ENCODE assay signal across 8 cellular contexts in genomic region chr2:18520605-18521031, GRCh38. TPM values are rescaled to one million over a fixed set of nuclear protein-coding genes. Genes with fewer than 3 reads are reported as not detected.
DNase-seq lines count a peak whose midpoint lies in the region; ATAC-seq and TF ChIP-seq lines count a peak whose summit lies in the region.

No MANE protein-coding gene starts in this region.

- DNase-seq in NCI-H2107 treated with DMSO at 0.1 percent for 48 hours (lab: John Stamatoyannopoulos, UW; ENCODE audit: unreplicated experiment) = peak; percentile 24
- peak; percentile 90 for DNase-seq in WERI-Rb-1
- peak; percentile 78 for DNase-seq in MCF 10A (ENCODE audit: unreplicated experiment)
- peak; percentile 83 for DNase-seq in inferior parietal cortex (ENCODE audit: extremely low spot score)
- peak; percentile 41 to 73 (median 56) for DNase-seq in stimulated activated CD4-positive, alpha-beta T cell treated with anti-CD3 and anti-CD28 coated beads, Interleukin-12 subunit alpha, Interleukin-12 subunit beta, amount 100 ng/mL, for 48 hours (ENCODE audit: low read depth in 2 of 3, low spot score in 1 of 3)

- H3K36me3 Mint-ChIP-seq in MCF 10A (ENCODE audit: insufficient read depth, unreplicated experiment) = peaks cover 5% of the 10 kb centered on the region

- no peak overlapping the region for H3K27ac Mint-ChIP-seq in MCF 10A (ENCODE audit: low read depth, unreplicated experiment)

- H3K27ac ChIP-seq in 22Rv1 = no peak overlapping the region
- H3K27ac ChIP-seq in WERI-Rb-1 = no peak overlapping the region

- H3K4me1 Mint-ChIP-seq in MCF 10A (ENCODE audit: insufficient read depth, unreplicated experiment) = no peaks in the 10 kb centered on the region

- H3K27me3 Mint-ChIP-seq in MCF 10A (ENCODE audit: insufficient read depth, unreplicated experiment) = no peaks in the 10 kb centered on the region

- ATAC-seq in GM18499 (IDR thresholded peaks at IDR 0.05; ENCODE audit: insufficient read depth, unreplicated experiment) = peak; percentile 60
- ATAC-seq in HG02943 (IDR thresholded peaks at IDR 0.05; ENCODE audit: low read depth, unreplicated experiment) = peak; percentile 81

- no peaks in the 10 kb centered on the region for H3K9me3 Mint-ChIP-seq in MCF 10A (ENCODE audit: unreplicated experiment)

- BruUV-seq in MCF 10A (replicated peaks; lab: Mats Ljungman, UMichigan) = no TSS peak

- POLR2A ChIA-PET in MCF 10A (lab: Yijun Ruan, JAX) = interaction anchor here (0.6 to 1.1 kb wide), 2 partner anchors 230 to 862 kb away, joined by 3 to 4 read pairs; no protein-coding TSS in a partner anchor

- peak; percentile 94 for TF ChIP-seq CTCF in 22Rv1 (IDR thresholded peaks at IDR 0.05)
- TF ChIP-seq CTCF in WERI-Rb-1 (IDR thresholded peaks at IDR 0.05; ENCODE audit: low read depth, low read length) = peak; percentile 95
- peak; percentile 95 for TF ChIP-seq CTCF in MCF 10A (IDR thresholded peaks at IDR 0.05; ENCODE audit: unreplicated experiment)

- CTCF ChIA-PET in MCF 10A (lab: Yijun Ruan, JAX) = interaction anchor here (0.6 to 6.5 kb wide), 47 partner anchors 10 to 1346 kb away, joined by 3 to 44 read pairs (median 4); partner anchors contain the start of gene RDH14

- H3K4me3 Mint-ChIP-seq in MCF 10A (ENCODE audit: unreplicated experiment) = no peak overlapping the region

- intact Hi-C loops in MCF 10A (cut with micrococcal nuclease) = loop anchor here (1.0 to 10.0 kb wide), 7 partner anchors 86 to 1343 kb away; no protein-coding TSS in a partner anchor

- H3K4me3 ChIP-seq in WERI-Rb-1 (ENCODE audit: low read depth, low read length) = no peak overlapping the region

- H3K9me3 ChIP-seq in WERI-Rb-1 (ENCODE audit: severe bottlenecking) = no peaks in the 10 kb centered on the region

- peaks cover 74% of the 10 kb centered on the region for H3K27me3 ChIP-seq in WERI-Rb-1 (ENCODE audit: insufficient read depth, low read depth, severe bottlenecking)

- no peaks in the 10 kb centered on the region for H3K36me3 ChIP-seq in WERI-Rb-1

RNA-seq across cellular contexts. Expression of gene RDH14, which starts 39.8 kb away (rescaled TPM):
- 14.5 and 19.2 TPM in 2 replicates for total RNA-seq in MCF 10A (2022)

Comparison
In these comparisons a context has a peak if more than half of its experiments do, and no peak if none do; other contexts are left out.
1. DNase-seq: peak in every context shown above with its lines; median percentile 90 in WERI-Rb-1; 83 in inferior parietal cortex; 78 in MCF 10A; 56 in stimulated activated CD4-positive, alpha-beta T cell treated with anti-CD3 and anti-CD28 coated beads, Interleukin-12 subunit alpha, Interleukin-12 subunit beta, amount 100 ng/mL, for 48 hours; 24 in NCI-H2107 treated with DMSO at 0.1 percent for 48 hours.